In the genomic region with DNA sequence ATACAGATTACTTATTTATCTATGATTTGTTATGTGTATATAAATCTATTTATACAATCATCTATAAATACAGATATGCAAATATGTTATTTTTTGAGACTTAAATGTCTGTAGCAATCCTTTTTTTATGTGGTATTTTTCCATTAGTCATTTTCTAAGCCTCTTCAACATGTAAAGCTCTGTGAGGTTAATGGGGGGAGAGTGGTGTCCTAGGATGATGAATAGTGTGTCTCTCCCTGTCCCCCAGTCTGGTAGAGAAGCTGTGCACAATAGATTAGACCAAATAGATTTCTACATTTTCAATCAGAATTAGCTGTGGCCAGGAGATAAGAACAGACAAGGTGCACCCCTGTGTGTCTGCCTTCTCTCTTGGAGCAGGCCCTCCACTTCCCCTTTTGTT, we compare ENCODE assay signal across 17 cellular contexts.
"Had no signal": no experiment of that assay in that cellular context is flagged by ENCODE, and none has a peak within 500 bp of the region (broad histone marks: within the 10 kb centered on the region; RNA-seq: fewer than 3 reads in every experiment).

No MANE protein-coding gene starts in this region.

- H3K27me3 ChIP-seq: body of pancreas, thyroid gland, uterus had no signal

- DNase-seq: activated CD4-positive, alpha-beta memory T cell treated with anti-CD3 and anti-CD28 coated beads, Interleukin-2, amount 10 ng/mL, durations not matched to agents 7 days and 5 days; activated CD4-positive, alpha-beta T cell treated with anti-CD3 and anti-CD28 coated beads for 36 hours; activated naive CD4-positive, alpha-beta T cell treated with anti-CD3 and anti-CD28 coated beads for 36 hours; body of pancreas; effector memory CD8-positive, alpha-beta T cell; hypothalamus; kidney glomerular epithelial cell; retina; stimulated activated CD4-positive, alpha-beta T cell treated with anti-CD3 and anti-CD28 coated beads, Interleukin-4, amount 100 ng/mL, for 4 hours; T-helper 2 cell; thyroid gland; uterus had no signal

- H3K36me3 ChIP-seq: uterus had no signal

- H3K27me3 Mint-ChIP-seq: activated CD4-positive, alpha-beta memory T cell treated with anti-CD3 and anti-CD28 coated beads, Interleukin-2, amount 10 ng/mL, durations not matched to agents 7 days and 5 days; activated CD4-positive, alpha-beta T cell treated with anti-CD3 and anti-CD28 coated beads for 36 hours; central memory CD8-positive, alpha-beta T cell; dendritic cell treated with granulocyte-macrophage colony-stimulating factor and Interleukin-4, amounts not matched to agents 40 ng/mL and 50 ng/mL, for 4 days; effector memory CD8-positive, alpha-beta T cell had no signal

- H3K4me1 ChIP-seq: body of pancreas, parathyroid adenoma, thyroid gland, uterus had no signal

- H3K27ac ChIP-seq: body of pancreas, epithelial cell of prostate, parathyroid adenoma, thyroid gland had no signal

- H3K9me3 ChIP-seq: body of pancreas, thyroid gland, uterus had no signal

- H3K4me3 ChIP-seq: body of pancreas, skin epidermis, thyroid gland, uterus had no signal

- H3K27ac Mint-ChIP-seq: activated CD4-positive, alpha-beta memory T cell treated with anti-CD3 and anti-CD28 coated beads, Interleukin-2, amount 10 ng/mL, durations not matched to agents 7 days and 5 days; activated CD4-positive, alpha-beta T cell treated with anti-CD3 and anti-CD28 coated beads for 36 hours; activated naive CD4-positive, alpha-beta T cell treated with anti-CD3 and anti-CD28 coated beads for 36 hours had no signal

- ATAC-seq: activated CD4-positive, alpha-beta T cell treated with anti-CD3 and anti-CD28 coated beads for 36 hours; body of pancreas; effector memory CD8-positive, alpha-beta T cell had no signal

- H3K4me1 Mint-ChIP-seq: activated CD4-positive, alpha-beta memory T cell treated with anti-CD3 and anti-CD28 coated beads, Interleukin-2, amount 10 ng/mL, durations not matched to agents 7 days and 5 days had no signal

- H3K4me3 Mint-ChIP-seq: activated CD4-positive, alpha-beta memory T cell treated with anti-CD3 and anti-CD28 coated beads, Interleukin-2, amount 10 ng/mL, durations not matched to agents 7 days and 5 days; activated CD4-positive, alpha-beta T cell treated with anti-CD3 and anti-CD28 coated beads for 36 hours; activated naive CD4-positive, alpha-beta T cell treated with anti-CD3 and anti-CD28 coated beads for 36 hours; central memory CD8-positive, alpha-beta T cell; dendritic cell treated with granulocyte-macrophage colony-stimulating factor and Interleukin-4, amounts not matched to agents 40 ng/mL and 50 ng/mL, for 4 days; effector memory CD8-positive, alpha-beta T cell had no signal
